Comparison of ENCODE assay signal across 7 cellular contexts in genomic region chr17:74176546-74177001, GRCh38.
DNase-seq lines count a peak whose midpoint lies in the region; ATAC-seq and TF ChIP-seq lines count a peak whose summit lies in the region.

No MANE protein-coding gene starts in this region.

- in situ Hi-C loops in astrocyte of the spinal cord (cut with HindIII; ENCODE audit: low sequenced_read_pairs): no loop called here

- peak; percentile 78 for TF ChIP-seq CTCF in GM12874 (IDR thresholded peaks at IDR 0.05; ENCODE audit: insufficient read depth, low read depth, low read length)
- peak; percentile 94 for TF ChIP-seq CTCF in astrocyte of the spinal cord (IDR thresholded peaks at IDR 0.05; ENCODE audit: low read depth, low read length)

- ATAC-seq in HG03442 (IDR thresholded peaks at IDR 0.05; ENCODE audit: unreplicated experiment): no peak

- peak; percentile 82 for DNase-seq in NCI-H1092 (lab: John Stamatoyannopoulos, UW)
- peak; percentile 47 for DNase-seq in SKM-1 treated with dmso at 0.1 percent for 144 hours (lab: John Stamatoyannopoulos, UW; ENCODE audit: unreplicated experiment)
- DNase-seq in astrocyte of the spinal cord (ENCODE audit: low read depth, low spot score): peak; percentile 57
- peak; percentile 41 for DNase-seq in iPS DF 4.7 (ENCODE audit: extremely low read depth, low spot score)
- peak; percentile 29 for DNase-seq in smooth muscle cell of the brain vasculature (ENCODE audit: low read depth, low spot score)

- H3K4me3 ChIP-seq in astrocyte of the spinal cord (ENCODE audit: low read depth, low read length): no peak overlapping the region

Comparison
In these comparisons a context has a peak if more than half of its experiments do, and no peak if none do; other contexts are left out.
1. DNase-seq: peak in every context shown above with its lines; median percentile 82 in NCI-H1092; 57 in astrocyte of the spinal cord; 47 in SKM-1 treated with dmso at 0.1 percent for 144 hours; 41 in iPS DF 4.7; 29 in smooth muscle cell of the brain vasculature.